ENCODE assay signal across 8 cellular contexts in the genomic region with DNA sequence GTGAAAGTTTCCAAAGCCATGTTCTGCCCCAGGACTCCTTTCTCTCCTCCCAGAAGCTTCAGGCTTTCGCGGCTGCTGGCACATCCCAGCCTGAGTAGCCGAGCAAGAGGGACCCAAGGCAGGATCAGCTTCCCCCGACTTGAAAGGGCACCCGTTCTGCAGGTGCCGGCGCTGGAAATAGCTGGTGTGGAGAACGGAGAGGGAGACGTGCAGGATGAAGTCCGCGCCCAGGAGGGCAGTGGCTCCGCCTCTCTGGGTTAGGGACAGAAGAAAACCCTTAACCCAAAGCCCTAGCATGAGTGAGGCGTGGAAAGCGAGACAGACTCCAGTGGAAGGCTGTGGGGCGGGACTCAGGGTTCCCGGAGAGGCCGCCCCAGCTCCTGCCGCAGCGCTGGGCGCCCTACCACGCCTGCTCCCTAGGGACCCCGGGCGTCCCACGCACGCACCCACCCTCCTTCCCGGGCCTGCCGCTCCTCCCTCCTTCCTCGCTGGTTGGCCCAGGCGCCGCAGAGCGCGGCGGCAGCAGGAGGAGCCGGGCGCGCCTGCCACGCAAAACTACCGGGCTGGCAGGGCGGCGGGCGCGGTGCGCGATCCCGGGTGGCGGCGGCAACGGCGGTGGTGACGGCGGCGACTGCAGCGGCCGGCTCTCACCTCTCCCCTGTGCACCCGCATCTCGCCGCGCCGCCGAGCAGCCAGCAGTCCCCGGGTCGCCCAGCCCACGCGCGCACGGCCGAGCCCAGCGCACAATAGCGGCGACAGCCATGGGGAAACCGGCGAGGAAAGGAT. TPM values are rescaled to one million over a fixed set of nuclear protein-coding genes. Genes with fewer than 3 reads are reported as not detected.
DNase-seq lines count a peak whose midpoint lies in the region; ATAC-seq and TF ChIP-seq lines count a peak whose summit lies in the region.

Gene SLC1A1, plus strand, starts transcription at position 550 of the 786 bp plus-strand sequence. Its CDS starts 212 bp downstream, at position 762.

- peaks cover 3 to 25% (median 12%) of the 10 kb centered on the region in 9 donors for H3K4me1 ChIP-seq in heart right ventricle

- H3K4me3 ChIP-seq in heart right ventricle, result peak within 1 kb of the TSS; percentile 63 to 89 (median 76)

- peaks cover 0 to 7% (median 3%) of the 10 kb centered on the region in 7 donors for H3K9me3 Mint-ChIP-seq in CD14-positive monocyte
- H3K9me3 Mint-ChIP-seq in activated naive CD8-positive, alpha-beta T cell treated with anti-CD3 and anti-CD28 coated beads for 36 hours, result no peaks in the 10 kb centered on the region

- H3K27ac ChIP-seq in heart right ventricle, result peak within 1 kb of the TSS in 9 of 10 donors; percentile 65 to 82 (median 70)

- peak; percentile 65 for ATAC-seq in GM18873 (IDR thresholded peaks at IDR 0.05; ENCODE audit: low FRiP score, unreplicated experiment)
- peak; percentile 57 for ATAC-seq in HG03060 (IDR thresholded peaks at IDR 0.05; ENCODE audit: low read depth, unreplicated experiment)
- ATAC-seq in heart right ventricle, result peak; percentile 77 to 92 (median 88)

- H3K36me3 ChIP-seq in heart right ventricle, result no peaks in the 10 kb centered on the region

- peaks cover 0 to 41% (median 0%) of the 10 kb centered on the region in 7 donors for H3K27me3 ChIP-seq in heart right ventricle

- no peak within 1 kb of the TSS for H3K27ac Mint-ChIP-seq in CD14-positive monocyte
- H3K27ac Mint-ChIP-seq in activated naive CD8-positive, alpha-beta T cell treated with anti-CD3 and anti-CD28 coated beads for 36 hours, result no peak within 1 kb of the TSS

- intact Hi-C loops in CD14-positive monocyte (cut with micrococcal nuclease), result no loop called here
- intact Hi-C loops in heart right ventricle (cut with DNase I), result loop anchor here in 6 of 10 donors (5.0 to 10.0 kb wide), 7 partner anchors 55 to 115 kb away; no protein-coding TSS in a partner anchor

- no peaks in the 10 kb centered on the region for H3K36me3 Mint-ChIP-seq in CD14-positive monocyte
- H3K36me3 Mint-ChIP-seq in activated naive CD8-positive, alpha-beta T cell treated with anti-CD3 and anti-CD28 coated beads for 36 hours, result no peaks in the 10 kb centered on the region

- H3K27me3 Mint-ChIP-seq in CD14-positive monocyte (ENCODE audit: low read depth in 3 of 3), result peaks cover 50 to 52% (median 51%) of the 10 kb centered on the region in 3 donors
- peaks cover 47% of the 10 kb centered on the region for H3K27me3 Mint-ChIP-seq in activated naive CD8-positive, alpha-beta T cell treated with anti-CD3 and anti-CD28 coated beads for 36 hours

- TF ChIP-seq CTCF in CD14-positive monocyte (IDR thresholded peaks at IDR 0.05), result no peak
- no peak for TF ChIP-seq CTCF in heart right ventricle (IDR thresholded peaks at IDR 0.05)

- 0 to 1% methylated on average over 67 to 72 of the region's 72 CpGs for WGBS in heart right ventricle, 2 donors

- peak within 1 kb of the TSS; percentile 64 to 86 for H3K4me3 Mint-ChIP-seq in CD14-positive monocyte
- peak within 1 kb of the TSS; percentile 79 for H3K4me3 Mint-ChIP-seq in activated naive CD8-positive, alpha-beta T cell treated with anti-CD3 and anti-CD28 coated beads for 36 hours

- no peak for DNase-seq in CD14-positive monocyte (ENCODE audit: low spot score)
- DNase-seq in NCI-H526 treated with DMSO at 0.1 percent for 48 hours (lab: John Stamatoyannopoulos, UW), result peak; percentile 51
- DNase-seq in activated naive CD8-positive, alpha-beta T cell treated with anti-CD3 and anti-CD28 coated beads for 36 hours, result peak; percentile 40
- peak; percentile 49 to 67 for DNase-seq in heart right ventricle
- peak; percentile 20 for DNase-seq in pons (ENCODE audit: low spot score)
- DNase-seq in cortex of kidney (lab: John Stamatoyannopoulos, UW), result no peak

- no peaks in the 10 kb centered on the region for H3K9me3 ChIP-seq in heart right ventricle

- peaks cover 17% of the 10 kb centered on the region for H3K4me1 Mint-ChIP-seq in CD14-positive monocyte
- peaks cover 22% of the 10 kb centered on the region for H3K4me1 Mint-ChIP-seq in activated naive CD8-positive, alpha-beta T cell treated with anti-CD3 and anti-CD28 coated beads for 36 hours

RNA-seq across cellular contexts. Expression of gene SLC1A1, which starts in this region (rescaled TPM):
- polyA plus RNA-seq in CD14-positive monocyte (not detected), heart right ventricle (1 to 10 TPM in 1 of 2 donors, under 1 TPM in 1; 0.94 to 3.5 TPM)
- under 1 TPM; 0.10 to 0.23 TPM for total RNA-seq in activated naive CD8-positive, alpha-beta T cell treated with anti-CD3 and anti-CD28 coated beads for 36 hours
- 1 to 10 TPM; 1.1 to 3.1 (median 1.7) TPM for total RNA-seq in heart right ventricle

Comparison
In these comparisons a context has a peak if more than half of its experiments do, and no peak if none do; other contexts are left out.
1. Peak in DNase-seq in activated naive CD8-positive, alpha-beta T cell treated with anti-CD3 and anti-CD28 coated beads for 36 hours; RNA of the gene not detected or under 1 TPM.
2. DNase-seq: peak in NCI-H526 treated with DMSO at 0.1 percent for 48 hours (single experiment), heart right ventricle (2 of 2) and pons (single experiment); none in CD14-positive monocyte (single experiment) and cortex of kidney (single experiment).
3. intact Hi-C loops: an anchor here in heart right ventricle (5.0 to 10.0 kb wide); none called in CD14-positive monocyte.
4. Peak in every context shown above with its lines, with median percentiles within 50 percentile points of each other: ATAC-seq.